ENCODE assay signal across 8 cellular contexts in the genomic region with DNA sequence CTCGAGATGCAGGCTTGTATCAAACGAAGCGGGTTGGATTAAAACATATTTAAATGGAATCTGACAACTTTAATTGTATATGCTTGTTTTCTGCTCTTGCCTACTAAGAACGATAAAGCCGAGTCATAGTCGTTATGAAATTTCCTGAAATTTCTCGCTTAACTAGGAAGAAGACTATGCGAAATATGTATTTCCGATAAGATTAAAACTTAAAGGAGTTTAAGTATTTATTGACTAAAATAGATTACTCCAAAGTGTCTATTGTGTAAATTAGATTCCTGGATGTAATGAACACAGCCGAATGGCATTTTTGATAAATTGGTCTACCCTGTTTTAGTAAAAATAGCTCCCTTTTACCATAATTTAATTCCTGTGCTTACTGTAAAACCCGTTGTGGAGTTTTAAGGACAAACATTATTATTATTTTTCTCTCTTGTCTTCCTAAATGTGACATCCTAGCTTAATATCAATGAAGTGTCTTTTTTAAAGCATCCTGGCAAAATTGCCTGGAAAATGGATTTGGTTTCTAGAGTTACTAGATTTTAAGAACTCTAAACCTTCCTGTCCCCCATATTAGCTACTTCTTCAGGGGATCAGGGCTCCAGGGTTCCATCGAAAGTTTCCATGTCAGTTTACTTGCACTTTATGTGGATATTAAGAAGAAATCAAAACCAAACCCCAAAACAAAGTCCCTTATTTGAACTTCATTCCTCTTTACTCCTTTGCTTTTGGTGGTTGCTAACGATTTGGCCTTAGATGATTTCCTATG. TPM values are rescaled to one million over a fixed set of nuclear protein-coding genes. Genes with fewer than 3 reads are reported as not detected.
A peak's percentile ranks its signal among the peaks of the same experiment; 100 is the strongest.
DNase-seq lines count a peak whose midpoint lies in the region; ATAC-seq and TF ChIP-seq lines count a peak whose summit lies in the region.

No MANE protein-coding gene starts in this region.

- 36 to 51% (median 47%) methylated on average over 13 of the region's 13 CpGs for WGBS in stomach, 5 donors

- no peak overlapping the region for H3K27ac ChIP-seq in iPS-18a (ENCODE audit: low read length)
- peak overlapping the region in 4 of 5 donors; percentile 81 to 88 (median 83) for H3K27ac ChIP-seq in stomach

- no peak for DNase-seq in T-helper 1 cell
- no peak for DNase-seq in activated CD8-positive, alpha-beta T cell treated with anti-CD3 and anti-CD28 coated beads, Interleukin-2, amount 10 ng/mL, durations not matched to agents 7 days and 5 days
- no peak for DNase-seq in stomach
- DNase-seq in iPS-NIHi11 (ENCODE audit: low spot score) = no peak

- TF ChIP-seq CTCF in stomach (IDR thresholded peaks at IDR 0.05) = no peak

- no peak for TF ChIP-seq EP300 in stomach (IDR thresholded peaks at IDR 0.05)

- H3K4me1 ChIP-seq in iPS-18a (ENCODE audit: control insufficient read depth, low read depth, low read length) = peaks cover 44% of the 10 kb centered on the region
- peaks cover 21 to 63% (median 41%) of the 10 kb centered on the region in 4 donors for H3K4me1 ChIP-seq in stomach

- no peaks in the 10 kb centered on the region for H3K9me3 Mint-ChIP-seq in T-helper 1 cell treated with Interleukin-12 subunit alpha and Interleukin-12 subunit beta and Interleukin-4 antibody, amounts not matched to agents 30 μg/mL and 1 μg/mL, for 36 hours
- no peaks in the 10 kb centered on the region for H3K9me3 Mint-ChIP-seq in activated CD8-positive, alpha-beta T cell treated with anti-CD3 and anti-CD28 coated beads, Interleukin-2, amount 10 ng/mL, durations not matched to agents 7 days and 5 days (ENCODE audit: insufficient read depth)

- POLR2A ChIA-PET in activated CD8-positive, alpha-beta T cell treated with anti-CD3 and anti-CD28 coated beads, Interleukin-2, amount 10 ng/mL, durations not matched to agents 7 days and 5 days (lab: Charles Lee) = interaction anchor here (0.8 kb wide), 1 partner anchor 8 kb away, joined by 3 read pairs; no protein-coding TSS in a partner anchor

- H3K27ac Mint-ChIP-seq in T-helper 1 cell treated with Interleukin-12 subunit alpha and Interleukin-12 subunit beta and Interleukin-4 antibody, amounts not matched to agents 30 μg/mL and 1 μg/mL, for 36 hours = no peak overlapping the region
- H3K27ac Mint-ChIP-seq in activated CD8-positive, alpha-beta T cell treated with anti-CD3 and anti-CD28 coated beads, Interleukin-2, amount 10 ng/mL, durations not matched to agents 7 days and 5 days = no peak overlapping the region

- no peak for TF ChIP-seq POLR2A in stomach (IDR thresholded peaks at IDR 0.05)

- peaks cover 2% of the 10 kb centered on the region for H3K36me3 Mint-ChIP-seq in T-helper 1 cell treated with Interleukin-12 subunit alpha and Interleukin-12 subunit beta and Interleukin-4 antibody, amounts not matched to agents 30 μg/mL and 1 μg/mL, for 36 hours (ENCODE audit: low read depth)
- H3K36me3 Mint-ChIP-seq in activated CD8-positive, alpha-beta T cell treated with anti-CD3 and anti-CD28 coated beads, Interleukin-2, amount 10 ng/mL, durations not matched to agents 7 days and 5 days (ENCODE audit: low read depth) = peaks cover 2% of the 10 kb centered on the region

- H3K27me3 Mint-ChIP-seq in T-helper 1 cell treated with Interleukin-12 subunit alpha and Interleukin-12 subunit beta and Interleukin-4 antibody, amounts not matched to agents 30 μg/mL and 1 μg/mL, for 36 hours (ENCODE audit: low read depth) = peaks cover 33% of the 10 kb centered on the region
- H3K27me3 Mint-ChIP-seq in activated CD8-positive, alpha-beta T cell treated with anti-CD3 and anti-CD28 coated beads, Interleukin-2, amount 10 ng/mL, durations not matched to agents 7 days and 5 days (ENCODE audit: low read depth) = peaks cover 9% of the 10 kb centered on the region

- peaks cover 20% of the 10 kb centered on the region for H3K27me3 ChIP-seq in iPS-18a (ENCODE audit: control insufficient read depth, insufficient read depth, low read length)
- H3K27me3 ChIP-seq in stomach = no peaks in the 10 kb centered on the region

- peak overlapping the region; percentile 28 for H3K9ac ChIP-seq in iPS-18a (ENCODE audit: low read length)

- no peaks in the 10 kb centered on the region for H3K9me3 ChIP-seq in iPS-18a (ENCODE audit: control insufficient read depth, low read depth, low read length)
- H3K9me3 ChIP-seq in stomach = no peaks in the 10 kb centered on the region

- ATAC-seq in activated CD8-positive, alpha-beta T cell treated with anti-CD3 and anti-CD28 coated beads, Interleukin-2, amount 10 ng/mL, durations not matched to agents 7 days and 5 days = no peak
- ATAC-seq in GM18858 (IDR thresholded peaks at IDR 0.05; ENCODE audit: unreplicated experiment) (no peak), HG02973 (IDR thresholded peaks at IDR 0.05; ENCODE audit: unreplicated experiment) (no peak)

- H3K36me3 ChIP-seq in iPS-18a (ENCODE audit: control insufficient read depth, low read depth, low read length) (no peaks in the 10 kb centered on the region), stomach (no peaks in the 10 kb centered on the region)

- CTCF ChIA-PET in activated CD8-positive, alpha-beta T cell treated with anti-CD3 and anti-CD28 coated beads, Interleukin-2, amount 10 ng/mL, durations not matched to agents 7 days and 5 days (lab: Charles Lee) = interaction anchor here (1.1 to 2.7 kb wide), 3 partner anchors 12 to 129 kb away, joined by 3 to 10 read pairs (median 7); no protein-coding TSS in a partner anchor

- H3K4me1 Mint-ChIP-seq in T-helper 1 cell treated with Interleukin-12 subunit alpha and Interleukin-12 subunit beta and Interleukin-4 antibody, amounts not matched to agents 30 μg/mL and 1 μg/mL, for 36 hours (ENCODE audit: low read depth) = peaks cover 9% of the 10 kb centered on the region
- peaks cover 20% of the 10 kb centered on the region for H3K4me1 Mint-ChIP-seq in activated CD8-positive, alpha-beta T cell treated with anti-CD3 and anti-CD28 coated beads, Interleukin-2, amount 10 ng/mL, durations not matched to agents 7 days and 5 days (ENCODE audit: low read depth)

- H3K4me3 ChIP-seq in iPS-18a (ENCODE audit: low read length) (peak overlapping the region; percentile 69), stomach (peak overlapping the region; percentile 72 to 95 (median 90))

- H3K4me3 Mint-ChIP-seq in T-helper 1 cell treated with Interleukin-12 subunit alpha and Interleukin-12 subunit beta and Interleukin-4 antibody, amounts not matched to agents 30 μg/mL and 1 μg/mL, for 36 hours = peak overlapping the region; percentile 72
- peak overlapping the region; percentile 67 for H3K4me3 Mint-ChIP-seq in activated CD8-positive, alpha-beta T cell treated with anti-CD3 and anti-CD28 coated beads, Interleukin-2, amount 10 ng/mL, durations not matched to agents 7 days and 5 days

- intact Hi-C loops in stomach (cut with DNase I; ENCODE audit: low total_unique reads) = no loop called here

RNA-seq across cellular contexts. Expression of a gene that starts 0.7 kb away (rescaled TPM):
- 10 to 100 TPM; 30.7 to 31.2 TPM for total RNA-seq in activated CD8-positive, alpha-beta T cell treated with anti-CD3 and anti-CD28 coated beads, Interleukin-2, amount 10 ng/mL, durations not matched to agents 7 days and 5 days
- 100 to 1,000 TPM in 2 of 5 donors, 10 to 100 TPM in 3; 44.3 to 201 (median 70.1) TPM for total RNA-seq in stomach
- 10 to 100 TPM; 24.7 to 39.6 (median 33.8) TPM for polyA plus RNA-seq in stomach
